Comparison of ENCODE assay signal across 9 cellular contexts in the genomic region with DNA sequence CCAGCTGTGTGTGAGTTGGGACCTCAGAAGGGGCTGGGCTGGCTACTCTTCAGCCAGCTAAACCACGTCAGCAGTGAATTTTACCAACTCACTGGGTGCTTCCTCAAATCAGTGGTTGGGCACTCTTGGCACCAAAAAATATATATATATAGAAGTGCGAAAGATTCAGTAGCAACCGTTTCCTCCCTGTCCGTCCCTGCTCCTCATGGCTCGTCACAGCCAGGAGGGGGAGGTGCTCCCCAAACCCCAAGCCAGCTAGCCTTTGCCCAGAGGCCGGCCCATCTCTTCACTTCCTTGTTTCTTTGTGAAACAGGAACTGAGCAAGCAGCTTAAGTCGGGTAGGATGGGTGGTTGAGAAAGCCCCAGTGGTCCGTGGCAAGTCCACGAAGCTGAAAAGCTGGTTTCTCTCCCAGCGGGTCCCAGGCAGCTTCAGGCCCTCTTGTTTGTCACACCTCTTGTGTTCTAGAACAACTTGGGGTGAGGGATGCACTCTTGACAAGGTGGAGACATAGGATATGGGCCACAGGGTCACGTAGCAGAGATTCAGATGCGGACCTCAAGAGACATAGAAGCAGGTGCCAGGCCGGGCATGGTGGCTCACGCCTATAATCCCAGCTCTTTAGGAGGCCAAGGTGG. TPM values are rescaled to one million over a fixed set of nuclear protein-coding genes. Genes with fewer than 3 reads are reported as not detected.
A peak's percentile ranks its signal among the peaks of the same experiment; 100 is the strongest.
DNase-seq lines count a peak whose midpoint lies in the region; ATAC-seq and TF ChIP-seq lines count a peak whose summit lies in the region.
"Had no signal": no experiment of that assay in that cellular context is flagged by ENCODE, and none has a peak within 500 bp of the region (broad histone marks: within the 10 kb centered on the region; RNA-seq: fewer than 3 reads in every experiment).

No MANE protein-coding gene starts in this region.

- WGBS in stomach, 5 donors: 46 to 76% (median 68%) methylated on average over 8 to 14 of the region's 14 CpGs
- WGBS in prostate gland: 72% methylated on average over 10 of the region's 14 CpGs

- no peaks in the 10 kb centered on the region for H3K9me3 ChIP-seq in stomach
- H3K9me3 ChIP-seq in prostate gland: no peaks in the 10 kb centered on the region
- H3K9me3 ChIP-seq: A549 had no signal

- intact Hi-C loops in Right ventricle myocardium inferior (cut with DNase I) (no loop called here), stomach (cut with DNase I; ENCODE audit: low total_unique reads) (no loop called here), prostate gland (cut with DNase I) (no loop called here)

- H3K36me3 ChIP-seq in stomach: no peaks in the 10 kb centered on the region
- no peaks in the 10 kb centered on the region for H3K36me3 ChIP-seq in prostate gland

- H3K27ac ChIP-seq in stomach: peak overlapping the region in 3 of 5 donors; percentile 13 to 77 (median 70)
- no peak overlapping the region for H3K27ac ChIP-seq in prostate gland
- H3K27ac ChIP-seq: A549 had no signal

- peak; percentile 48 for DNase-seq in activated CD4-positive, alpha-beta T cell treated with anti-CD3 and anti-CD28 coated beads for 48 hours
- DNase-seq in activated CD4-positive, alpha-beta T cell treated with anti-CD3 and anti-CD28 coated beads, Interleukin-2, amount 50 U/mL, for 1 hour: no peak
- peak; percentile 92 for DNase-seq in RPMI8226
- peak; percentile 84 for DNase-seq in Right ventricle myocardium inferior (ENCODE audit: missing footprints)
- peak; percentile 49 for DNase-seq in stomach
- DNase-seq in NCI-H1930 (lab: John Stamatoyannopoulos, UW): no peak
- no peak for DNase-seq in prostate gland (ENCODE audit: low spot score)

- TF ChIP-seq EP300 in stomach (IDR thresholded peaks at IDR 0.05): no peak

- H3K4me3 ChIP-seq in stomach (no peak overlapping the region), prostate gland (no peak overlapping the region)
- H3K4me3 ChIP-seq: A549 had no signal

- TF ChIP-seq CTCF in stomach (IDR thresholded peaks at IDR 0.05): no peak
- TF ChIP-seq CTCF in prostate gland (IDR thresholded peaks at IDR 0.05): no peak

- H3K4me1 ChIP-seq in stomach (peaks cover 0 to 10% (median 0%) of the 10 kb centered on the region in 4 donors), prostate gland (replicated peaks) (no peaks in the 10 kb centered on the region)
- H3K4me1 ChIP-seq: A549 had no signal

- H3K27me3 ChIP-seq in stomach: no peaks in the 10 kb centered on the region
- no peaks in the 10 kb centered on the region for H3K27me3 ChIP-seq in prostate gland (replicated peaks; ENCODE audit: insufficient read depth)

- ATAC-seq in HG02938 (IDR thresholded peaks at IDR 0.05; ENCODE audit: unreplicated experiment) (peak; percentile 65), Right ventricle myocardium inferior (peak; percentile 72)
- ATAC-seq: A549 had no signal

- TF ChIP-seq POLR2A in stomach (IDR thresholded peaks at IDR 0.05): no peak
- TF ChIP-seq POLR2A in prostate gland (IDR thresholded peaks at IDR 0.05): no peak

RNA-seq across cellular contexts. Expression of a gene that starts 6.8 kb away (rescaled TPM):
- 2.5 TPM for total RNA-seq in Right ventricle myocardium inferior
- total RNA-seq in stomach: 10 to 100 TPM in 1 of 5 donors, 1 to 10 TPM in 2, under 1 TPM in 1, not detected in 1; 0.58 to 10.7 (median 3.3) TPM
- 10 to 100 TPM in 1 of 3 donors, 1 to 10 TPM in 2; 3.5 to 12.1 (median 6.7) TPM for polyA plus RNA-seq in stomach
- total RNA-seq in prostate gland: 1 to 10 TPM; 2.2 to 5.8 TPM
- polyA plus RNA-seq: A549 had no signal

RNA-seq across cellular contexts. Expression of a gene that starts 34.1 kb away (rescaled TPM):
- total RNA-seq in Right ventricle myocardium inferior (0.68 TPM), stomach (10 to 100 TPM in 1 of 5 donors, 1 to 10 TPM in 3, under 1 TPM in 1; 0.72 to 16.3 (median 2.2) TPM), prostate gland (under 1 TPM in 1 of 2 donors, not detected in 1; 0.14 TPM)
- polyA plus RNA-seq in stomach: 1 to 10 TPM in 1 of 3 donors, under 1 TPM in 2; 0.33 to 1.2 (median 0.92) TPM
- polyA plus RNA-seq: A549 had no signal

Comparison
In these comparisons a context has a peak if more than half of its experiments do, and no peak if none do; other contexts are left out.
1. DNase-seq: peak in activated CD4-positive, alpha-beta T cell treated with anti-CD3 and anti-CD28 coated beads for 48 hours (single experiment), RPMI8226 (single experiment), Right ventricle myocardium inferior (single experiment) and stomach (single experiment); none in activated CD4-positive, alpha-beta T cell treated with anti-CD3 and anti-CD28 coated beads, Interleukin-2, amount 50 U/mL, for 1 hour (single experiment), NCI-H1930 (0 of 2) and prostate gland (single experiment).
2. H3K27ac ChIP-seq: peak in stomach (3 of 5); none in prostate gland (0 of 2).